In the genomic region with DNA sequence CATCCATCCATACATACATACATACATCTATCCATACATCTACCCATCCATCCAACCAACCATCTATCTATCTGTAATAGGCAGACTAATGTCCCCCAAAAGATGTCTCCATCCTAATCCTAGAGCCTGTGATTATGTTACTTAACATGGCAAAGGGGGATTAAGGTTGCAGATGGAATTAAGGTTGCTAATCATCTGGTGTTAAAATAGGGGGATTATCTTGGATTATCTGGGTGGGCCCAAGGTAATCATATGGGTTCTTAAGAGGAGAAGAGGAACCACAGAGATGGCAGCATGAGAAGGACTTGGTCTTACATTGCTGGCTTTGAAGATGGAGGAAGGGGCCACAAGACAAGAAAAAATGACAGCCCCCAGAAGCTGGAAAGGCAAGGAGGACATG, we compare ENCODE assay signal across 19 cellular contexts. TPM values are rescaled to one million over a fixed set of nuclear protein-coding genes. Genes with fewer than 3 reads are reported as not detected.
A peak's percentile ranks its signal among the peaks of the same experiment; 100 is the strongest.
DNase-seq lines count a peak whose midpoint lies in the region; ATAC-seq, FAIRE-seq and TF ChIP-seq lines count a peak whose summit lies in the region.
"Had no signal": no experiment of that assay in that cellular context is flagged by ENCODE, and none has a peak within 500 bp of the region (broad histone marks: within the 10 kb centered on the region; RNA-seq: fewer than 3 reads in every experiment).

No MANE protein-coding gene starts in this region.

- POLR2A ChIA-PET in activated naive CD8-positive, alpha-beta T cell treated with anti-CD3 and anti-CD28 coated beads, Interleukin-2, amount 10 ng/mL, durations not matched to agents 7 days and 5 days (lab: Charles Lee), result interaction anchor here (0.8 kb wide), 1 partner anchor 44 kb away, joined by 3 read pairs; no protein-coding TSS in a partner anchor

- H3K9me3 Mint-ChIP-seq in activated naive CD8-positive, alpha-beta T cell treated with anti-CD3 and anti-CD28 coated beads, Interleukin-2, amount 10 ng/mL, durations not matched to agents 7 days and 5 days, result no peaks in the 10 kb centered on the region
- no peaks in the 10 kb centered on the region for H3K9me3 Mint-ChIP-seq in activated naive CD8-positive, alpha-beta T cell treated with anti-CD3 and anti-CD28 coated beads, Interleukin-2, amount 50 U/mL, for 24 hours

- no peak for TF ChIP-seq CTCF in GM10266 (IDR thresholded peaks at IDR 0.05; ENCODE audit: control insufficient read depth, insufficient read depth, low read depth, missing control alignments)

- H3K27ac Mint-ChIP-seq in activated naive CD8-positive, alpha-beta T cell treated with anti-CD3 and anti-CD28 coated beads, Interleukin-2, amount 10 ng/mL, durations not matched to agents 7 days and 5 days, result peak overlapping the region; percentile 1
- no peak overlapping the region for H3K27ac Mint-ChIP-seq in activated naive CD8-positive, alpha-beta T cell treated with anti-CD3 and anti-CD28 coated beads, Interleukin-2, amount 50 U/mL, for 24 hours
- H3K27ac Mint-ChIP-seq: CD4-positive, alpha-beta memory T cell had no signal

- FAIRE-seq in urothelium cell line (lab: Jason Lieb, UNC), result peak; percentile 42
- FAIRE-seq: G401.6, GM12878, GM19239, H1 had no signal

- peaks cover 8% of the 10 kb centered on the region for H3K4me1 Mint-ChIP-seq in activated naive CD8-positive, alpha-beta T cell treated with anti-CD3 and anti-CD28 coated beads, Interleukin-2, amount 10 ng/mL, durations not matched to agents 7 days and 5 days
- H3K4me1 Mint-ChIP-seq in activated naive CD8-positive, alpha-beta T cell treated with anti-CD3 and anti-CD28 coated beads, Interleukin-2, amount 50 U/mL, for 24 hours, result peaks cover 4% of the 10 kb centered on the region

- no peak for DNase-seq in activated naive CD8-positive, alpha-beta T cell treated with anti-CD3 and anti-CD28 coated beads, Interleukin-2, amount 10 ng/mL, durations not matched to agents 7 days and 5 days
- DNase-seq in activated naive CD8-positive, alpha-beta T cell treated with anti-CD3 and anti-CD28 coated beads, Interleukin-2, amount 50 U/mL, for 24 hours, result no peak
- peak; percentile 95 for DNase-seq in NCI-H82 (lab: John Stamatoyannopoulos, UW)
- no peak for DNase-seq in urothelium cell line (ENCODE audit: low spot score)
- DNase-seq in GM10266 (ENCODE audit: extremely low spot score), result no peak
- DNase-seq: C1 segment of cervical spinal cord; Calu3; CD4-positive, alpha-beta memory T cell; COR-L47; DMS153; DND-41; GM23248; H7; HCEC 1CT had no signal

- no peaks in the 10 kb centered on the region for H3K36me3 Mint-ChIP-seq in activated naive CD8-positive, alpha-beta T cell treated with anti-CD3 and anti-CD28 coated beads, Interleukin-2, amount 10 ng/mL, durations not matched to agents 7 days and 5 days
- no peaks in the 10 kb centered on the region for H3K36me3 Mint-ChIP-seq in activated naive CD8-positive, alpha-beta T cell treated with anti-CD3 and anti-CD28 coated beads, Interleukin-2, amount 50 U/mL, for 24 hours (ENCODE audit: low read depth)
- H3K36me3 Mint-ChIP-seq: CD4-positive, alpha-beta memory T cell had no signal

- H3K4me3 Mint-ChIP-seq in activated naive CD8-positive, alpha-beta T cell treated with anti-CD3 and anti-CD28 coated beads, Interleukin-2, amount 10 ng/mL, durations not matched to agents 7 days and 5 days, result no peak overlapping the region
- no peak overlapping the region for H3K4me3 Mint-ChIP-seq in activated naive CD8-positive, alpha-beta T cell treated with anti-CD3 and anti-CD28 coated beads, Interleukin-2, amount 50 U/mL, for 24 hours
- H3K4me3 Mint-ChIP-seq: CD4-positive, alpha-beta memory T cell had no signal

- no peaks in the 10 kb centered on the region for H3K27me3 Mint-ChIP-seq in activated naive CD8-positive, alpha-beta T cell treated with anti-CD3 and anti-CD28 coated beads, Interleukin-2, amount 10 ng/mL, durations not matched to agents 7 days and 5 days
- H3K27me3 Mint-ChIP-seq in activated naive CD8-positive, alpha-beta T cell treated with anti-CD3 and anti-CD28 coated beads, Interleukin-2, amount 50 U/mL, for 24 hours, result no peaks in the 10 kb centered on the region
- H3K27me3 Mint-ChIP-seq: CD4-positive, alpha-beta memory T cell had no signal

- ATAC-seq in activated naive CD8-positive, alpha-beta T cell treated with anti-CD3 and anti-CD28 coated beads, Interleukin-2, amount 10 ng/mL, durations not matched to agents 7 days and 5 days (ENCODE audit: low read depth), result no peak
- no peak for ATAC-seq in activated naive CD8-positive, alpha-beta T cell treated with anti-CD3 and anti-CD28 coated beads, Interleukin-2, amount 50 U/mL, for 24 hours
- no peak for ATAC-seq in HG02642 (IDR thresholded peaks at IDR 0.05; ENCODE audit: poor library complexity, unreplicated experiment)
- ATAC-seq: GM12878 had no signal

RNA-seq across cellular contexts. Expression of a gene that starts 14.7 kb away (rescaled TPM):
- total RNA-seq in activated naive CD8-positive, alpha-beta T cell treated with anti-CD3 and anti-CD28 coated beads, Interleukin-2, amount 10 ng/mL, durations not matched to agents 7 days and 5 days, result 1,000 to 10,000 TPM; 1,076 to 1,089 TPM

RNA-seq across cellular contexts. Expression of a gene that starts 27.1 kb away (rescaled TPM):
- 10 to 100 TPM; 15.8 to 17.1 TPM for total RNA-seq in activated naive CD8-positive, alpha-beta T cell treated with anti-CD3 and anti-CD28 coated beads, Interleukin-2, amount 10 ng/mL, durations not matched to agents 7 days and 5 days

RNA-seq across cellular contexts. Expression of a gene that starts 35.6 kb away (rescaled TPM):
- 10 to 100 TPM; 11.3 to 15.9 TPM for total RNA-seq in activated naive CD8-positive, alpha-beta T cell treated with anti-CD3 and anti-CD28 coated beads, Interleukin-2, amount 10 ng/mL, durations not matched to agents 7 days and 5 days

RNA-seq across cellular contexts. Expression of a gene that starts 36.6 kb away (rescaled TPM):
- total RNA-seq in activated naive CD8-positive, alpha-beta T cell treated with anti-CD3 and anti-CD28 coated beads, Interleukin-2, amount 10 ng/mL, durations not matched to agents 7 days and 5 days, result 10 to 100 TPM; 49.6 to 54.3 TPM

RNA-seq across cellular contexts. Expression of a gene that starts 43.2 kb away (rescaled TPM):
- total RNA-seq in activated naive CD8-positive, alpha-beta T cell treated with anti-CD3 and anti-CD28 coated beads, Interleukin-2, amount 10 ng/mL, durations not matched to agents 7 days and 5 days, result 10 to 100 TPM; 17.8 to 18.2 TPM
